ENCODE assay signal across 1 cellular context in genomic region chr16:71852561-71852960, GRCh38.
TF ChIP-seq lines count a peak whose summit lies in the region.

No MANE protein-coding gene starts in this region.

TF ChIP-seq in H1, 55 proteins besides CTCF, POLR2A, EP300 and RAD21:
- 0 out of 2 replicates have a peak, but pooled peaks have one; percentile 18 for TF ChIP-seq POLR2AphosphoS5 (IDR thresholded peaks at IDR 0.05; ENCODE audit: low read depth, low read length)
- TF ChIP-seq TEAD4 (IDR thresholded peaks at IDR 0.05; ENCODE audit: low read depth, low read length), result no peak
- no peak for TF ChIP-seq GABPA (IDR thresholded peaks at IDR 0.05; ENCODE audit: borderline replicate concordance, insufficient read depth, low read length)
- no peak for TF ChIP-seq BACH1 (IDR thresholded peaks at IDR 0.05; ENCODE audit: low read length)
TF ChIP-seq in H1: peak in this region for 1.
